ENCODE assay signal across 22 cellular contexts in genomic region chr3:169239756-169240155, GRCh38.
A peak's percentile ranks its signal among the peaks of the same experiment; 100 is the strongest.
DNase-seq lines count a peak whose midpoint lies in the region; ATAC-seq, FAIRE-seq and TF ChIP-seq lines count a peak whose summit lies in the region.
"Had no signal": no experiment of that assay in that cellular context is flagged by ENCODE, and none has a peak within 500 bp of the region (broad histone marks: within the 10 kb centered on the region; RNA-seq: fewer than 3 reads in every experiment).

No MANE protein-coding gene starts in this region.

- no peaks in the 10 kb centered on the region for H3K27me3 Mint-ChIP-seq in Calu3 (ENCODE audit: unreplicated experiment)

- H3K36me3 Mint-ChIP-seq in Calu3 (ENCODE audit: insufficient read depth, unreplicated experiment): peaks cover 11% of the 10 kb centered on the region
- H3K36me3 Mint-ChIP-seq: CD8-positive, alpha-beta T cell had no signal

- no peaks in the 10 kb centered on the region for H3K9me3 Mint-ChIP-seq in Calu3 (ENCODE audit: low read depth, unreplicated experiment)
- H3K9me3 Mint-ChIP-seq: CD8-positive, alpha-beta T cell had no signal

- no peaks in the 10 kb centered on the region for H3K9me3 ChIP-seq in mesodermal cell (ENCODE audit: control insufficient read depth, low read length)

- BruUV-seq in Calu3 (replicated peaks; lab: Mats Ljungman, UMichigan): no TSS peak

- no peak for TF ChIP-seq CTCF in Calu3 (IDR thresholded peaks at IDR 0.05; ENCODE audit: unreplicated experiment)

- intact Hi-C loops in Calu3 (cut with micrococcal nuclease; ENCODE audit: unreplicated experiment): loop anchor here (2.0 kb wide), 1 partner anchor 47 kb away; no protein-coding TSS in a partner anchor

- DNase-seq in Calu3 (no peak), H54 (ENCODE audit: insufficient read length, low spot score) (no peak), dermis blood vessel endothelial cell (peak; percentile 44), islet precursor cell (no peak)
- no peak for DNase-seq in stimulated activated CD8-positive, alpha-beta memory T cell treated with anti-CD3 and anti-CD28 coated beads, Interleukin-4, amount 100 ng/mL, for 48 hours
- DNase-seq: AML-193; C1 segment of cervical spinal cord; CD8-positive, alpha-beta T cell; DMS153; GDM1; NCI-H1092; NCI-H146; NCI-H2029; NCI-H2227 treated with DMSO at 0.1 percent for 48 hours; NCI-H524; NCI-H774 had no signal

- H3K4me1 Mint-ChIP-seq in Calu3 (ENCODE audit: low read depth, unreplicated experiment): peaks cover 47% of the 10 kb centered on the region

- CTCF ChIA-PET in Calu3 (lab: Charles Lee): interaction anchor here (0.7 kb wide), 2 partner anchors 10 to 91 kb away, joined by 3 read pairs; no protein-coding TSS in a partner anchor

- H3K27ac ChIP-seq in mesodermal cell (ENCODE audit: low read depth, low read length, severe bottlenecking): peak overlapping the region; percentile 97

- no peak overlapping the region for H3K4me3 Mint-ChIP-seq in Calu3 (ENCODE audit: low read depth, unreplicated experiment)
- H3K4me3 Mint-ChIP-seq: CD8-positive, alpha-beta T cell had no signal

- FAIRE-seq in H54 (lab: Jason Lieb, UNC): peak; percentile 6
- FAIRE-seq: GM18507, GM19239, H1 had no signal

- no peaks in the 10 kb centered on the region for H3K36me3 ChIP-seq in mesodermal cell (ENCODE audit: control insufficient read depth, insufficient read depth, low read length)

- H3K4me3 ChIP-seq in mesodermal cell (ENCODE audit: extremely low read depth, insufficient read depth, low read length, poor library complexity, severe bottlenecking): no peak overlapping the region

- peaks cover 36% of the 10 kb centered on the region for H3K4me1 ChIP-seq in mesodermal cell (ENCODE audit: control insufficient read depth, insufficient read depth, low read length, poor library complexity, severe bottlenecking)

- no peak for ATAC-seq in HG03135 (IDR thresholded peaks at IDR 0.05; ENCODE audit: unreplicated experiment)
- ATAC-seq: CD8-positive, alpha-beta T cell; Panc1 had no signal

- TF ChIP-seq POLR2A in H54 (IDR thresholded peaks at IDR 0.05; ENCODE audit: low read depth, low read length): no peak

- 83% methylated on average over 1 of the region's 3 CpGs; no CpG with 5 or more reads in 1 of the 2 experiments for WGBS in mesodermal cell (ENCODE audit: insufficient coverage in 2 of 2), 2 experiments

- peak overlapping the region; percentile 90 for H3K27ac Mint-ChIP-seq in Calu3 (ENCODE audit: unreplicated experiment)
- H3K27ac Mint-ChIP-seq: CD8-positive, alpha-beta T cell had no signal
